In the genomic region with DNA sequence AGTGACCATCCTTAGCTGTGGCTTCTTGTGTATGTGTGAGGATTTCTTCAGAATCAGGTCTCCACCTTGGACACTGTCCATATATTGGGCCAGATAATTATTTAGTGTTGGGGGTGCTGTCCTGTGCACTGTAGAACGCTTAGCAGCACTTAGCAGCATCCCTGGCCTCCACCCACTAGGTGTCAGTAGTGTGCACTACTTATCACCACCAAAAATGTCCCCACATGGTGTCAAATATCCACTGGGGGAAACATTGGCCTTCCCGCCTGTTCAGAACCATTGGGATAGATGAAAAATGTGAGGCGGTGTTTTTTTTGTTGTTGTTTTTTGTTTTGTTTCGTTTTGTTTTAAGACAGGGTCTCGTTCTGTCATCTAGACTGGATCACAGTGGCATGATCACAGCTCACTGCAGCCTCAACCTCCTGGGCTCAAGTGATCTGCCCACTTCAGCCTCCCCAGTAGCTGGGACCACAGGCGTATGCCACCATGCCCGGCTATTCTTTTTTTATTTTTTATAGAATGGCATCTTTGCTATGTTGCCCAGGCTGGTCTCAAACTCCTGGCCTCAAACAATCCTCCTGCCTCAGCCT, we compare ENCODE assay signal across 8 cellular contexts.
DNase-seq lines count a peak whose midpoint lies in the region; ATAC-seq and TF ChIP-seq lines count a peak whose summit lies in the region.

No MANE protein-coding gene starts in this region.

- H3K27ac ChIP-seq in dorsolateral prefrontal cortex = no peak overlapping the region

- no peak overlapping the region for H3K4me3 ChIP-seq in retinal pigment epithelial cell (ENCODE audit: low read length)
- no peak overlapping the region for H3K4me3 ChIP-seq in dorsolateral prefrontal cortex

- H3K9me3 Mint-ChIP-seq in activated naive CD8-positive, alpha-beta T cell treated with anti-CD3 and anti-CD28 coated beads, Interleukin-2, amount 50 U/mL, for 24 hours = no peaks in the 10 kb centered on the region

- H3K27me3 ChIP-seq in dorsolateral prefrontal cortex = no peaks in the 10 kb centered on the region

- H3K4me3 Mint-ChIP-seq in activated naive CD8-positive, alpha-beta T cell treated with anti-CD3 and anti-CD28 coated beads, Interleukin-2, amount 50 U/mL, for 24 hours = no peak overlapping the region

- H3K27ac Mint-ChIP-seq in activated naive CD8-positive, alpha-beta T cell treated with anti-CD3 and anti-CD28 coated beads, Interleukin-2, amount 50 U/mL, for 24 hours = no peak overlapping the region

- no peaks in the 10 kb centered on the region for H3K36me3 Mint-ChIP-seq in activated naive CD8-positive, alpha-beta T cell treated with anti-CD3 and anti-CD28 coated beads, Interleukin-2, amount 50 U/mL, for 24 hours (ENCODE audit: low read depth)

- peaks cover 5% of the 10 kb centered on the region for H3K4me1 Mint-ChIP-seq in activated naive CD8-positive, alpha-beta T cell treated with anti-CD3 and anti-CD28 coated beads, Interleukin-2, amount 50 U/mL, for 24 hours

- ATAC-seq in GM21619 (IDR thresholded peaks at IDR 0.05; ENCODE audit: unreplicated experiment) (peak; percentile 91), left ventricle myocardium superior (no peak)
- peak; percentile 45 for ATAC-seq in activated naive CD8-positive, alpha-beta T cell treated with anti-CD3 and anti-CD28 coated beads, Interleukin-2, amount 50 U/mL, for 24 hours

- peak; percentile 38 for DNase-seq in activated naive CD8-positive, alpha-beta T cell treated with anti-CD3 and anti-CD28 coated beads, Interleukin-2, amount 50 U/mL, for 24 hours
- no peak for DNase-seq in retinal pigment epithelial cell (ENCODE audit: low read depth)
- DNase-seq in dorsolateral prefrontal cortex = no peak
- no peak for DNase-seq in GDM1 (lab: John Stamatoyannopoulos, UW)
- no peak for DNase-seq in left ventricle myocardium superior

- peaks cover 5% of the 10 kb centered on the region for H3K27me3 Mint-ChIP-seq in activated naive CD8-positive, alpha-beta T cell treated with anti-CD3 and anti-CD28 coated beads, Interleukin-2, amount 50 U/mL, for 24 hours

- TF ChIP-seq CTCF in GM12874 (IDR thresholded peaks at IDR 0.05; ENCODE audit: insufficient read depth, low read depth, low read length) (peak; percentile 77), LNCAP (IDR thresholded peaks at IDR 0.05) (peak; percentile 74), retinal pigment epithelial cell (conservative IDR thresholded peaks at IDR 0.05; ENCODE audit: low read depth, low read length) (peak; percentile 43), dorsolateral prefrontal cortex (IDR thresholded peaks at IDR 0.05 in 54 of 56, conservative IDR thresholded peaks at IDR 0.05 in 2 of 56; ENCODE audit: low read depth in 1 of 56, partially characterized antibody in 56 of 56) (peak in 2 of 56 donors; percentile 10 to 20)

- intact Hi-C loops in dorsolateral prefrontal cortex (cut with DNase I) = no loop called here
- intact Hi-C loops in left ventricle myocardium superior (cut with micrococcal nuclease) = no loop called here
